ENCODE assay signal across 20 cellular contexts in genomic region chr6:101851911-101852310, GRCh38.
"Had no signal": no experiment of that assay in that cellular context is flagged by ENCODE, and none has a peak within 500 bp of the region (broad histone marks: within the 10 kb centered on the region; RNA-seq: fewer than 3 reads in every experiment).

No MANE protein-coding gene starts in this region.

- H3K27ac ChIP-seq: body of pancreas, coronary artery, tibial nerve had no signal

- H3K36me3 ChIP-seq: tibial nerve had no signal

- H3K4me1 ChIP-seq: body of pancreas, tibial nerve had no signal

- H3K4me3 ChIP-seq: body of pancreas, coronary artery, lung, tibial nerve had no signal

- DNase-seq: activated CD4-positive, alpha-beta memory T cell treated with anti-CD3 and anti-CD28 coated beads, Interleukin-2, amount 10 ng/mL, durations not matched to agents 7 days and 5 days; activated CD4-positive, alpha-beta T cell treated with anti-CD3 and anti-CD28 coated beads for 48 hours; activated CD4-positive, CD25-positive, alpha-beta regulatory T cell; activated CD8-positive, alpha-beta memory T cell treated with anti-CD3 and anti-CD28 coated beads, Interleukin-2, amount 10 ng/mL, durations not matched to agents 7 days and 5 days; activated naive CD8-positive, alpha-beta T cell treated with anti-CD3 and anti-CD28 coated beads for 36 hours; amygdala; body of pancreas; central memory CD4-positive, alpha-beta T cell; erythroblast; hypothalamus; kidney; occipital lobe; stimulated activated CD4-positive, alpha-beta T cell treated with anti-CD3 and anti-CD28 coated beads, Interleukin-2, amount 100 ng/mL, for 24 hours; stimulated activated naive CD4-positive, alpha-beta T cell treated with Interleukin-2 at 50 U/mL for 16 hours; T-helper 1 cell; T-helper 9 cell had no signal

- ATAC-seq: activated CD8-positive, alpha-beta memory T cell treated with anti-CD3 and anti-CD28 coated beads, Interleukin-2, amount 10 ng/mL, durations not matched to agents 7 days and 5 days; body of pancreas; left lobe of liver had no signal

- H3K27me3 ChIP-seq: body of pancreas, tibial nerve had no signal
